ENCODE assay signal across 25 cellular contexts in genomic region chr9:111300140-111300735, GRCh38. TPM values are rescaled to one million over a fixed set of nuclear protein-coding genes. Genes with fewer than 3 reads are reported as not detected.
DNase-seq lines count a peak whose midpoint lies in the region; ATAC-seq, FAIRE-seq and TF ChIP-seq lines count a peak whose summit lies in the region.
"Had no signal": no experiment of that assay in that cellular context is flagged by ENCODE, and none has a peak within 500 bp of the region (broad histone marks: within the 10 kb centered on the region; RNA-seq: fewer than 3 reads in every experiment).

No MANE protein-coding gene starts in this region.

- POLR2A ChIA-PET in K562 (lab: Yijun Ruan, JAX), result no interaction called here

- H4K91ac ChIP-seq in mesenchymal stem cell (ENCODE audit: low read length), result no peak overlapping the region

- intact Hi-C loops in K562 (cut with micrococcal nuclease), result loop anchor here (10.0 kb wide), 3 partner anchors 665 to 1115 kb away; no protein-coding TSS in a partner anchor
- intact Hi-C loops in transverse colon (cut with DNase I; ENCODE audit: low total_unique reads), result loop anchor here (10.0 kb wide), 1 partner anchor 665 kb away; no protein-coding TSS in a partner anchor
- intact Hi-C loops in Calu3 (cut with micrococcal nuclease; ENCODE audit: unreplicated experiment), result no loop called here

- 0% methylated on average over 4 of the region's 4 CpGs for WGBS in K562 (ENCODE audit: insufficient coverage, low coverage, missing lambda C conversion rate)
- WGBS in mesenchymal stem cell, result 96% methylated on average over 4 of the region's 4 CpGs
- 87 to 91% methylated on average over 4 of the region's 4 CpGs for WGBS in transverse colon (ENCODE audit: low coverage in 1 of 2), 2 donors

- H2BK120ac ChIP-seq in mesenchymal stem cell (ENCODE audit: low read depth, low read length), result no peak overlapping the region

- TF ChIP-seq CTCF in K562 (IDR thresholded peaks at IDR 0.05 in 2 of 3, conservative IDR thresholded peaks at IDR 0.05 in 1 of 3; ENCODE audit: insufficient read depth in 2 of 3, low read depth in 1 of 3, low read length in 3 of 3) (peak in 2 of 3 experiments; percentile 2 to 17; a peak in 1 of 6 replicates), transverse colon (IDR thresholded peaks at IDR 0.05) (no peak), Calu3 (IDR thresholded peaks at IDR 0.05; ENCODE audit: unreplicated experiment) (no peak)

- no peaks in the 10 kb centered on the region for H3K4me1 Mint-ChIP-seq in Calu3 (ENCODE audit: low read depth, unreplicated experiment)
- H3K4me1 Mint-ChIP-seq: activated naive CD4-positive, alpha-beta T cell treated with anti-CD3 and anti-CD28 coated beads, Interleukin-2, amount 10 ng/mL, durations not matched to agents 7 days and 5 days; stimulated activated effector memory CD8-positive, alpha-beta T cell treated with anti-CD3 and anti-CD28 coated beads, Interleukin-12 subunit alpha, Interleukin-12 subunit beta, amount 100 ng/mL, for 72 hours; T-helper 17 cell had no signal

- no peaks in the 10 kb centered on the region for H3K27me3 ChIP-seq in K562 (ENCODE audit: control insufficient read depth in 2 of 2, insufficient read depth in 2 of 2, low read length in 2 of 2)
- H3K27me3 ChIP-seq in mesenchymal stem cell (ENCODE audit: control insufficient read depth in 1 of 2, insufficient read depth in 1 of 2, low read length in 2 of 2), result no peaks in the 10 kb centered on the region
- no peaks in the 10 kb centered on the region for H3K27me3 ChIP-seq in transverse colon
- H3K27me3 ChIP-seq: Peyer's patch had no signal

- peak; percentile 59; the same call in 2 of the 3 replicates for ATAC-seq in K562
- ATAC-seq: effector memory CD8-positive, alpha-beta T cell; stimulated activated effector memory CD8-positive, alpha-beta T cell treated with anti-CD3 and anti-CD28 coated beads, Interleukin-12 subunit alpha, Interleukin-12 subunit beta, amount 100 ng/mL, for 72 hours; T-helper 17 cell had no signal

- H3K4me2 ChIP-seq in K562 (ENCODE audit: insufficient read depth, low read length), result no peak overlapping the region
- H3K4me2 ChIP-seq in mesenchymal stem cell (ENCODE audit: low read length, poor library complexity, severe bottlenecking), result no peak overlapping the region

- TF ChIP-seq EP300 in K562 (IDR thresholded peaks at IDR 0.05; ENCODE audit: low read length), result no peak
- no peak for TF ChIP-seq EP300 in transverse colon (IDR thresholded peaks at IDR 0.05; ENCODE audit: low read depth)

- H3K9me1 ChIP-seq in K562 (ENCODE audit: control insufficient read depth, insufficient read depth, low read length), result no peaks in the 10 kb centered on the region

- no peak overlapping the region for H2BK12ac ChIP-seq in mesenchymal stem cell (ENCODE audit: low read length in 2 of 2)

- 0 out of 4 replicates have a peak, but pooled peaks of 1 of the 2 experiments have one; percentile 15 for TF ChIP-seq RAD21 in K562 (CRISPR knock-in tag; conservative IDR thresholded peaks at IDR 0.05 in 1 of 2, IDR thresholded peaks at IDR 0.05 in 1 of 2)

- no peaks in the 10 kb centered on the region for H3K79me1 ChIP-seq in mesenchymal stem cell (replicated peaks; ENCODE audit: low read length, poor library complexity, severe bottlenecking)

- no peak overlapping the region for H3K4me3 ChIP-seq in K562
- no peak overlapping the region for H3K4me3 ChIP-seq in mesenchymal stem cell (ENCODE audit: insufficient read depth in 1 of 2, low read depth in 1 of 2, low read length in 2 of 2)
- no peak overlapping the region for H3K4me3 ChIP-seq in transverse colon
- H3K4me3 ChIP-seq: cardiac muscle cell, Peyer's patch, spleen had no signal

- FAIRE-seq in K562 (lab: Jason Lieb, UNC), result no peak
- FAIRE-seq: HTR-8/SVneo had no signal

- H3K4me3 Mint-ChIP-seq in Calu3 (ENCODE audit: low read depth, unreplicated experiment), result no peak overlapping the region
- H3K4me3 Mint-ChIP-seq: activated naive CD4-positive, alpha-beta T cell treated with anti-CD3 and anti-CD28 coated beads, Interleukin-2, amount 10 ng/mL, durations not matched to agents 7 days and 5 days; effector memory CD8-positive, alpha-beta T cell; stimulated activated effector memory CD8-positive, alpha-beta T cell treated with anti-CD3 and anti-CD28 coated beads, Interleukin-12 subunit alpha, Interleukin-12 subunit beta, amount 100 ng/mL, for 72 hours; T-helper 17 cell had no signal

- H3K27ac ChIP-seq in K562 (ENCODE audit: extremely low read depth, low read depth, low read length) (no peak overlapping the region), mesenchymal stem cell (ENCODE audit: low read length, poor library complexity, severe bottlenecking) (no peak overlapping the region), transverse colon (peak overlapping the region in 3 of 4 donors; percentile 34 to 48 (median 37))
- H3K27ac ChIP-seq: cardiac muscle cell had no signal

- peaks cover 3% of the 10 kb centered on the region for H3K9me3 Mint-ChIP-seq in Calu3 (ENCODE audit: low read depth, unreplicated experiment)
- H3K9me3 Mint-ChIP-seq: activated naive CD4-positive, alpha-beta T cell treated with anti-CD3 and anti-CD28 coated beads, Interleukin-2, amount 10 ng/mL, durations not matched to agents 7 days and 5 days had no signal

- H3K9me3 ChIP-seq in K562 (replicated peaks; ENCODE audit: control insufficient read depth, insufficient read depth, low read depth, low read length) (no peaks in the 10 kb centered on the region), mesenchymal stem cell (ENCODE audit: control insufficient read depth, low read length) (no peaks in the 10 kb centered on the region), transverse colon (no peaks in the 10 kb centered on the region)
- H3K9me3 ChIP-seq: Peyer's patch had no signal

- H3K9ac ChIP-seq in K562 (ENCODE audit: insufficient read depth in 1 of 2, low read depth in 2 of 2, low read length in 2 of 2), result no peak overlapping the region
- peak overlapping the region; percentile 90 for H3K9ac ChIP-seq in mesenchymal stem cell (ENCODE audit: low read length)

- H3K4me1 ChIP-seq in K562 (replicated peaks in 1 of 2; ENCODE audit: control insufficient read depth in 2 of 2, insufficient read depth in 2 of 2, low read length in 2 of 2), result no peaks in the 10 kb centered on the region
- peaks cover 4% of the 10 kb centered on the region for H3K4me1 ChIP-seq in mesenchymal stem cell (ENCODE audit: control insufficient read depth, insufficient read depth, low read depth, low read length)
- H3K4me1 ChIP-seq in transverse colon, result peaks cover 0 to 16% (median 0%) of the 10 kb centered on the region in 4 donors
- H3K4me1 ChIP-seq: Peyer's patch had no signal

- CTCF ChIA-PET in K562 (lab: Yijun Ruan, JAX; ENCODE audit: low intra/inter-chr PET ratio) (interaction anchor here (0.6 kb wide), 1 partner anchor 1083 kb away, joined by 3 read pairs; no protein-coding TSS in a partner anchor), Calu3 (lab: Charles Lee) (no interaction called here)

- H2BK5ac ChIP-seq in mesenchymal stem cell (ENCODE audit: low read depth, low read length, poor library complexity, severe bottlenecking), result no peak overlapping the region

- in situ Hi-C loops in K562 (cut with MboI) (no loop called here), transverse colon (cut with MboI; ENCODE audit: low pct_ligation_motif_present in 1 of 4, low pct_unique_long_range_greater_than_20kb in 1 of 4, low sequenced_read_pairs in 3 of 4) (loop anchor here in 2 of 4 donors (5.0 to 25.0 kb wide), 2 partner anchors 663 kb away; no protein-coding TSS in a partner anchor)

- H3K79me2 ChIP-seq in K562 (ENCODE audit: control insufficient read depth, insufficient read depth, low read length), result no peaks in the 10 kb centered on the region

- BruUV-seq in K562 (replicated peaks; lab: Mats Ljungman, UMichigan) (no TSS peak), Calu3 (replicated peaks; lab: Mats Ljungman, UMichigan) (no TSS peak)

- TF ChIP-seq POLR2A in K562 (conservative IDR thresholded peaks at IDR 0.05), result no peak
- TF ChIP-seq POLR2A in transverse colon (IDR thresholded peaks at IDR 0.05), result no peak

- DNase-seq in HuH-7 (ENCODE audit: low spot score) (peak; percentile 14), K562 (ENCODE audit: extremely low read depth in 1 of 4, low spot score in 3 of 4) (peak in 2 of 4 experiments; percentile 12 to 15), mesenchymal stem cell (no peak), transverse colon (no peak), Calu3 (no peak), hypothalamus (lab: John Stamatoyannopoulos, UW) (no peak)
- DNase-seq in activated CD8-positive, alpha-beta memory T cell treated with anti-CD3 and anti-CD28 coated beads for 24 hours, result no peak
- DNase-seq: activated CD4-positive, alpha-beta T cell treated with anti-CD3 and anti-CD28 coated beads for 48 hours; activated naive CD4-positive, alpha-beta T cell treated with anti-CD3 and anti-CD28 coated beads, Interleukin-2, amount 10 ng/mL, durations not matched to agents 7 days and 5 days; C1 segment of cervical spinal cord; effector memory CD8-positive, alpha-beta T cell; Karpas-422; NCI-H526 treated with DMSO at 0.1 percent for 48 hours; Peyer's patch; spleen; stimulated activated CD4-positive, alpha-beta T cell treated with anti-CD3 and anti-CD28 coated beads, Interleukin-2, amount 100 ng/mL, for 48 hours; T-helper 17 cell had no signal

- H3K27ac Mint-ChIP-seq in Calu3 (ENCODE audit: unreplicated experiment), result no peak overlapping the region
- H3K27ac Mint-ChIP-seq: activated naive CD4-positive, alpha-beta T cell treated with anti-CD3 and anti-CD28 coated beads, Interleukin-2, amount 10 ng/mL, durations not matched to agents 7 days and 5 days; effector memory CD8-positive, alpha-beta T cell; stimulated activated effector memory CD8-positive, alpha-beta T cell treated with anti-CD3 and anti-CD28 coated beads, Interleukin-12 subunit alpha, Interleukin-12 subunit beta, amount 100 ng/mL, for 72 hours; T-helper 17 cell had no signal

- H3K36me3 ChIP-seq in K562 (ENCODE audit: control insufficient read depth, insufficient read depth, low read length) (no peaks in the 10 kb centered on the region), mesenchymal stem cell (ENCODE audit: control insufficient read depth in 1 of 2, insufficient read depth in 2 of 2, low read depth in 1 of 2, low read length in 2 of 2) (no peaks in the 10 kb centered on the region), transverse colon (no peaks in the 10 kb centered on the region)
- H3K36me3 ChIP-seq: cardiac muscle cell, Peyer's patch, spleen had no signal

- H4K8ac ChIP-seq in mesenchymal stem cell (ENCODE audit: low read length), result no peak overlapping the region

- H3K27me3 Mint-ChIP-seq in Calu3 (ENCODE audit: unreplicated experiment), result no peaks in the 10 kb centered on the region
- H3K27me3 Mint-ChIP-seq: activated naive CD4-positive, alpha-beta T cell treated with anti-CD3 and anti-CD28 coated beads, Interleukin-2, amount 10 ng/mL, durations not matched to agents 7 days and 5 days had no signal

- no peaks in the 10 kb centered on the region for H4K20me1 ChIP-seq in K562 (replicated peaks; ENCODE audit: control insufficient read depth, insufficient read depth, low read length)

- peak overlapping the region in 1 of 2 experiments; percentile 35 for H3K4ac ChIP-seq in mesenchymal stem cell (ENCODE audit: low read depth in 1 of 2, low read length in 2 of 2)

- H3K18ac ChIP-seq in mesenchymal stem cell (ENCODE audit: low read depth in 1 of 2, low read length in 2 of 2), result no peak overlapping the region

- no peak overlapping the region for H2BK15ac ChIP-seq in mesenchymal stem cell (ENCODE audit: low read depth, poor library complexity, severe bottlenecking)

- H3K36me3 Mint-ChIP-seq in Calu3 (ENCODE audit: insufficient read depth, unreplicated experiment), result no peaks in the 10 kb centered on the region
- H3K36me3 Mint-ChIP-seq: activated naive CD4-positive, alpha-beta T cell treated with anti-CD3 and anti-CD28 coated beads, Interleukin-2, amount 10 ng/mL, durations not matched to agents 7 days and 5 days; stimulated activated effector memory CD8-positive, alpha-beta T cell treated with anti-CD3 and anti-CD28 coated beads, Interleukin-12 subunit alpha, Interleukin-12 subunit beta, amount 100 ng/mL, for 72 hours had no signal

- no peak overlapping the region for H2AFZ ChIP-seq in K562 (ENCODE audit: low read depth, low read length)
- no peak overlapping the region for H2AFZ ChIP-seq in mesenchymal stem cell (ENCODE audit: low read depth, low read length)

- no peak overlapping the region for H3K14ac ChIP-seq in mesenchymal stem cell (ENCODE audit: low read length in 2 of 2)

- no peak overlapping the region for H3K23ac ChIP-seq in mesenchymal stem cell (ENCODE audit: low read length in 2 of 2)

- no peak overlapping the region for H2AK5ac ChIP-seq in mesenchymal stem cell (ENCODE audit: low read length, severe bottlenecking)

RNA-seq across cellular contexts. Expression of gene OR2K2, which starts 29.8 kb away (rescaled TPM):
- not detected in 2 replicates for total RNA-seq in K562 (2011; cell fraction: chromatin; rRNA removed; ENCODE audit: low replicate concordance)
- not detected in 2 replicates for total RNA-seq in K562 (2011; cell fraction: nucleolus; rRNA removed)
- total RNA-seq in K562 (2011; cell fraction: nucleoplasm; rRNA removed), result not detected in 2 replicates
- total RNA-seq in K562 (2014; rRNA removed) (not detected in 2 replicates), K562 (2014; rRNA removed; fragmentation: Illumina TruSeq; extraction: Trizol) (not detected in 2 replicates), K562 (2015; rRNA removed; fragmentation: Illumina TruSeq; extraction: Trizol) (not detected in 2 replicates), K562 (2021) (not detected in 2 replicates), transverse colon (not detected), Calu3 (2022) (not detected in 2 replicates)
- polyA plus RNA-seq in K562 (2011; rRNA removed) (not detected in 2 replicates), K562 (2014; fragmentation: Illumina TruSeq; extraction: Trizol) (not detected in 2 replicates), K562 (2014; fragmentation: Nextera tagmentation; extraction: Ambion mirVana) (not detected), K562 (2014; rRNA removed) (not detected in 2 replicates)
- polyA plus RNA-seq in K562 (2011; cell fraction: cytosol; rRNA removed), result not detected in 2 replicates
- polyA plus RNA-seq in K562 (2011; cell fraction: nucleus; rRNA removed), result not detected in 2 replicates
- not detected in 2 replicates for polyA plus RNA-seq in K562 (2012)
- not detected in 2 replicates for polyA minus RNA-seq in K562 (2011; rRNA and poly(A)+ RNA removed)
- polyA minus RNA-seq in K562 (2011; cell fraction: cytosol; rRNA and poly(A)+ RNA removed), result not detected in 2 replicates
- polyA minus RNA-seq in K562 (2011; cell fraction: nucleus; rRNA and poly(A)+ RNA removed), result not detected in 2 replicates
- polyA plus RNA-seq in mesenchymal stem cell (2013, experiment 1 of 2), result not detected
- not detected for polyA plus RNA-seq in mesenchymal stem cell (2013, experiment 2 of 2)
- total RNA-seq: cardiac muscle cell, Daoy, esophagus mucosa, omental fat pad, Peyer's patch, spleen, T-helper 17 cell, temporal lobe had no signal
- polyA plus RNA-seq: AG04450, spleen had no signal

Comparison
In these comparisons a context has a peak if more than half of its experiments do, and no peak if none do; other contexts are left out.
1. H3K27ac ChIP-seq: peak in transverse colon (3 of 4); none in K562 (single experiment) and mesenchymal stem cell (single experiment).
2. CTCF ChIP-seq: peak in K562 (2 of 3); none in transverse colon (0 of 5) and Calu3 (single experiment).